In the genomic region with DNA sequence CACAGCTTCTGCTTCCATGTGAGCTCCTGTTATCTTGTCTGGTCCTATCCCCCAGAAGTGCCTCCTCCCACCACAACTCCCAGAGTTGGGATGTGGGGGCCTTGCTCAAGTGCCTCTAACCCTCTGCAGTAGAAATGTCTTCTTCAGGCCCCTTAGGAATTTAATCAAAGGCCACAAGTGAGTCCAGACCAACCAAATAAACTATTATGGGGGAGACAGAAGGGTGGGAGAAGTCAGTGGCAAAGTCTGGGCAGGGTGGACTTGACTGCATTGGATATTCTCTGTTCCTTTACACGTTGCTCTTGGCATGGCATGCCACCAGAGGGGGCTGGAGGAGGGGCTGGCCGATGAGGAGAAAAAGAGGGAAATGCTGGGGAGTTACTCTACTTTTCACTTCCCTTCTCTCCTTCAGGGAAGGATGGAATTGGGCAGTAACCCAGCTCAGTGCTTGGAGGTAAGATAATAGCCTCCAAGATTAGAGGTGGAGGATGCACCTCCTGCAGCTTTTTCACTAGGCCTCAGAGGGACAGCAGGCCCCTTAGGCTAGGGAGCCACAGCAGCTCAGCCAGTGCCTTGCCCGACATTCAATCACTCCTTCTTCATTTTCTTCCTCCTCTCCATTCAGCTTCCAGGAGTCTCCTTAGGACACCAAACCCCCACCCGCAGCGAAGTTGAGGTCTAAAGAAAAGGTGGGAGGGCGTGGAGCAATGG, we compare ENCODE assay signal across 7 cellular contexts. TPM values are rescaled to one million over a fixed set of nuclear protein-coding genes. Genes with fewer than 3 reads are reported as not detected.
DNase-seq lines count a peak whose midpoint lies in the region; ATAC-seq and TF ChIP-seq lines count a peak whose summit lies in the region.

No MANE protein-coding gene starts in this region.

- H3K4me1 ChIP-seq in right atrium auricular region, result peaks cover 0 to 14% of the 10 kb centered on the region in 2 donors

- no peaks in the 10 kb centered on the region for H3K9me3 Mint-ChIP-seq in activated CD8-positive, alpha-beta T cell treated with anti-CD3 and anti-CD28 coated beads, Interleukin-2, amount 10 ng/mL, durations not matched to agents 7 days and 5 days (ENCODE audit: insufficient read depth)

- no peaks in the 10 kb centered on the region for H3K27me3 ChIP-seq in GM06990 (replicated peaks; ENCODE audit: control insufficient read depth, insufficient read depth, low read length)
- H3K27me3 ChIP-seq in right atrium auricular region, result no peaks in the 10 kb centered on the region

- H3K36me3 Mint-ChIP-seq in activated CD8-positive, alpha-beta T cell treated with anti-CD3 and anti-CD28 coated beads, Interleukin-2, amount 10 ng/mL, durations not matched to agents 7 days and 5 days (ENCODE audit: low read depth), result peaks cover 30% of the 10 kb centered on the region

- H3K36me3 ChIP-seq in GM06990 (ENCODE audit: control insufficient read depth, insufficient read depth, low read length) (peaks cover 11% of the 10 kb centered on the region), right atrium auricular region (no peaks in the 10 kb centered on the region)

- POLR2A ChIA-PET in activated CD8-positive, alpha-beta T cell treated with anti-CD3 and anti-CD28 coated beads, Interleukin-2, amount 10 ng/mL, durations not matched to agents 7 days and 5 days (lab: Charles Lee), result interaction anchor here (2.5 to 3.4 kb wide), 2 partner anchors 11 to 14 kb away, joined by 12 to 13 read pairs; no protein-coding TSS in a partner anchor

- H3K27ac ChIP-seq in right atrium auricular region, result no peak overlapping the region

- no peak overlapping the region for H3K4me3 ChIP-seq in GM06990 (replicated peaks; ENCODE audit: low read depth, low read length)
- no peak overlapping the region for H3K4me3 ChIP-seq in right atrium auricular region

- DNase-seq in GM06990 (ENCODE audit: extremely low read depth, insufficient read length), result no peak
- DNase-seq in Kasumi-1 (lab: John Stamatoyannopoulos, UW), result peak; percentile 73 to 74
- no peak for DNase-seq in activated CD8-positive, alpha-beta T cell treated with anti-CD3 and anti-CD28 coated beads, Interleukin-2, amount 10 ng/mL, durations not matched to agents 7 days and 5 days
- peak; percentile 64 for DNase-seq in medulla oblongata (ENCODE audit: extremely low spot score)
- DNase-seq in iPS-NIHi7 (ENCODE audit: extremely low spot score), result no peak
- no peak for DNase-seq in right atrium auricular region (ENCODE audit: low spot score)

- peaks cover 12% of the 10 kb centered on the region for H3K27me3 Mint-ChIP-seq in activated CD8-positive, alpha-beta T cell treated with anti-CD3 and anti-CD28 coated beads, Interleukin-2, amount 10 ng/mL, durations not matched to agents 7 days and 5 days (ENCODE audit: low read depth)

- peak overlapping the region; percentile 100 for H3K4me3 Mint-ChIP-seq in activated CD8-positive, alpha-beta T cell treated with anti-CD3 and anti-CD28 coated beads, Interleukin-2, amount 10 ng/mL, durations not matched to agents 7 days and 5 days

- CTCF ChIA-PET in activated CD8-positive, alpha-beta T cell treated with anti-CD3 and anti-CD28 coated beads, Interleukin-2, amount 10 ng/mL, durations not matched to agents 7 days and 5 days (lab: Charles Lee), result interaction anchor here (0.7 to 3.2 kb wide), 6 partner anchors 8 to 362 kb away, joined by 3 to 20 read pairs (median 3); a partner anchor contains a TSS

- ATAC-seq in activated CD8-positive, alpha-beta T cell treated with anti-CD3 and anti-CD28 coated beads, Interleukin-2, amount 10 ng/mL, durations not matched to agents 7 days and 5 days, result no peak
- ATAC-seq in GM19452 (IDR thresholded peaks at IDR 0.05; ENCODE audit: unreplicated experiment), result no peak

- peak overlapping the region; percentile 99 for H3K27ac Mint-ChIP-seq in activated CD8-positive, alpha-beta T cell treated with anti-CD3 and anti-CD28 coated beads, Interleukin-2, amount 10 ng/mL, durations not matched to agents 7 days and 5 days

- peak; percentile 66 for TF ChIP-seq CTCF in GM06990 (IDR thresholded peaks at IDR 0.05; ENCODE audit: insufficient read depth, low read length, poor library complexity, severe bottlenecking)
- TF ChIP-seq CTCF in right atrium auricular region (IDR thresholded peaks at IDR 0.05), result peak in 1 of 2 donors; percentile 23

- H3K9me3 ChIP-seq in right atrium auricular region, result no peaks in the 10 kb centered on the region

- peaks cover 53% of the 10 kb centered on the region for H3K4me1 Mint-ChIP-seq in activated CD8-positive, alpha-beta T cell treated with anti-CD3 and anti-CD28 coated beads, Interleukin-2, amount 10 ng/mL, durations not matched to agents 7 days and 5 days (ENCODE audit: low read depth)

RNA-seq across cellular contexts. Expression of a gene that starts 1.2 kb away (rescaled TPM):
- 100 to 1,000 TPM; 267 to 276 TPM for total RNA-seq in activated CD8-positive, alpha-beta T cell treated with anti-CD3 and anti-CD28 coated beads, Interleukin-2, amount 10 ng/mL, durations not matched to agents 7 days and 5 days
- 10 to 100 TPM in 1 of 2 donors, 1 to 10 TPM in 1; 6.6 to 18.8 TPM for total RNA-seq in right atrium auricular region

RNA-seq across cellular contexts. Expression of a gene that starts 9.8 kb away (rescaled TPM):
- total RNA-seq in activated CD8-positive, alpha-beta T cell treated with anti-CD3 and anti-CD28 coated beads, Interleukin-2, amount 10 ng/mL, durations not matched to agents 7 days and 5 days, result not detected
- under 1 TPM in 1 of 2 donors, not detected in 1; 0.39 TPM for total RNA-seq in right atrium auricular region

RNA-seq across cellular contexts. Expression of a gene that starts 12.7 kb away (rescaled TPM):
- total RNA-seq in activated CD8-positive, alpha-beta T cell treated with anti-CD3 and anti-CD28 coated beads, Interleukin-2, amount 10 ng/mL, durations not matched to agents 7 days and 5 days, result 1 to 10 TPM; 7.3 to 9.8 TPM
- total RNA-seq in right atrium auricular region, result 10 to 100 TPM; 22.6 to 27.3 TPM

RNA-seq across cellular contexts. Expression of a gene that starts 17.2 kb away (rescaled TPM):
- total RNA-seq in activated CD8-positive, alpha-beta T cell treated with anti-CD3 and anti-CD28 coated beads, Interleukin-2, amount 10 ng/mL, durations not matched to agents 7 days and 5 days, result 1 to 10 TPM in 1 of 2 experiments, under 1 TPM in 1; 0.90 to 1.5 TPM
- total RNA-seq in right atrium auricular region, result under 1 TPM; 0.59 to 0.85 TPM

Comparison
In these comparisons a context has a peak if more than half of its experiments do, and no peak if none do; other contexts are left out.
1. DNase-seq: peak in Kasumi-1 (2 of 2) and medulla oblongata (single experiment); none in GM06990 (single experiment), activated CD8-positive, alpha-beta T cell treated with anti-CD3 and anti-CD28 coated beads, Interleukin-2, amount 10 ng/mL, durations not matched to agents 7 days and 5 days (single experiment), iPS-NIHi7 (single experiment) and right atrium auricular region (single experiment).
2. RNA of a gene that starts 1.2 kb away (total RNA-seq): 267 to 276 TPM in activated CD8-positive, alpha-beta T cell treated with anti-CD3 and anti-CD28 coated beads, Interleukin-2, amount 10 ng/mL, durations not matched to agents 7 days and 5 days; 6.6 to 18.8 TPM in right atrium auricular region; every median in the first group is over 10 times any median in the second.